ENCODE assay signal across 15 cellular contexts in genomic region chr2:6919912-6920905, GRCh38. TPM values are rescaled to one million over a fixed set of nuclear protein-coding genes. Genes with fewer than 3 reads are reported as not detected.
DNase-seq lines count a peak whose midpoint lies in the region; ATAC-seq and TF ChIP-seq lines count a peak whose summit lies in the region.
"Had no signal": no experiment of that assay in that cellular context is flagged by ENCODE, and none has a peak within 500 bp of the region (broad histone marks: within the 10 kb centered on the region; RNA-seq: fewer than 3 reads in every experiment).

No MANE protein-coding gene starts in this region.

- peaks cover 85% of the 10 kb centered on the region for H3K4me1 Mint-ChIP-seq in activated CD4-positive, alpha-beta T cell treated with anti-CD3 and anti-CD28 coated beads, Interleukin-2, amount 10 ng/mL, durations not matched to agents 7 days and 5 days
- H3K4me1 Mint-ChIP-seq in activated T-helper 17 cell treated with anti-CD3 and anti-CD28 coated beads, Interleukin-2, amount 50 U/mL, for 72 hours = peaks cover 31% of the 10 kb centered on the region

- H3K27me3 ChIP-seq in breast epithelium = no peaks in the 10 kb centered on the region
- H3K27me3 ChIP-seq: upper lobe of left lung had no signal

- H3K4me1 ChIP-seq in breast epithelium = no peaks in the 10 kb centered on the region

- intact Hi-C loops in breast epithelium (cut with DNase I; ENCODE audit: low total_unique reads) = loop anchor here (10.0 kb wide), 1 partner anchor 85 kb away; no protein-coding TSS in a partner anchor

- peaks cover 63% of the 10 kb centered on the region for H3K36me3 Mint-ChIP-seq in activated CD4-positive, alpha-beta T cell treated with anti-CD3 and anti-CD28 coated beads, Interleukin-2, amount 10 ng/mL, durations not matched to agents 7 days and 5 days (ENCODE audit: low read depth)
- H3K36me3 Mint-ChIP-seq in activated T-helper 17 cell treated with anti-CD3 and anti-CD28 coated beads, Interleukin-2, amount 50 U/mL, for 72 hours (ENCODE audit: low read depth) = peaks cover 14% of the 10 kb centered on the region

- no peak overlapping the region for H3K27ac Mint-ChIP-seq in activated CD4-positive, alpha-beta T cell treated with anti-CD3 and anti-CD28 coated beads, Interleukin-2, amount 10 ng/mL, durations not matched to agents 7 days and 5 days
- no peak overlapping the region for H3K27ac Mint-ChIP-seq in activated T-helper 17 cell treated with anti-CD3 and anti-CD28 coated beads, Interleukin-2, amount 50 U/mL, for 72 hours

- CTCF ChIA-PET in activated CD4-positive, alpha-beta T cell treated with anti-CD3 and anti-CD28 coated beads, Interleukin-2, amount 10 ng/mL, durations not matched to agents 7 days and 5 days (lab: Charles Lee) = interaction anchor here (0.6 to 3.5 kb wide), 4 partner anchors 9 to 28 kb away, joined by 3 to 14 read pairs (median 7); no protein-coding TSS in a partner anchor

- no peak overlapping the region for H3K4me3 ChIP-seq in breast epithelium
- H3K4me3 ChIP-seq: upper lobe of left lung had no signal

- H3K9me3 ChIP-seq in breast epithelium = no peaks in the 10 kb centered on the region
- H3K9me3 ChIP-seq: upper lobe of left lung had no signal

- TF ChIP-seq POLR2A in breast epithelium (IDR thresholded peaks at IDR 0.05) = no peak

- POLR2A ChIA-PET in activated CD4-positive, alpha-beta T cell treated with anti-CD3 and anti-CD28 coated beads, Interleukin-2, amount 10 ng/mL, durations not matched to agents 7 days and 5 days (lab: Charles Lee) = interaction anchor here (0.6 kb wide), 1 partner anchor 26 kb away, joined by 6 read pairs; no protein-coding TSS in a partner anchor

- no peak for DNase-seq in activated CD4-positive, alpha-beta T cell treated with anti-CD3 and anti-CD28 coated beads, Interleukin-2, amount 10 ng/mL, durations not matched to agents 7 days and 5 days
- DNase-seq in activated CD4-positive, alpha-beta T cell treated with anti-CD3 and anti-CD28 coated beads, Interleukin-2, amount 50 U/mL, for 1 hour = no peak
- DNase-seq in kidney tubule cell (ENCODE audit: low spot score) (peak; percentile 28), substantia nigra (lab: John Stamatoyannopoulos, UW) (peak in 1 of 49 donors; percentile 30), breast epithelium (ENCODE audit: low spot score in 2 of 2) (no peak), DMS 273 (lab: John Stamatoyannopoulos, UW; ENCODE audit: unreplicated experiment) (no peak)
- DNase-seq in activated T-cell treated with anti-CD3 and anti-CD28 coated beads, Interleukin-2, amount 50 U/mL, for 1 hour = no peak
- DNase-seq: ACHN; activated CD4-positive, CD25-positive, alpha-beta regulatory T cell; activated effector memory CD4-positive, alpha-beta T cell treated with Interleukin-2 at 50 U/mL for 16 hours; NCI-H1417 treated with DMSO at 0.1 percent for 48 hours; NCI-H774; small intestine; upper lobe of left lung had no signal

- no peak for ATAC-seq in activated T-helper 17 cell treated with anti-CD3 and anti-CD28 coated beads, Interleukin-2, amount 50 U/mL, for 72 hours (replicated peaks)

- no peaks in the 10 kb centered on the region for H3K36me3 ChIP-seq in breast epithelium
- H3K36me3 ChIP-seq: upper lobe of left lung had no signal

- H3K9me3 Mint-ChIP-seq in activated CD4-positive, alpha-beta T cell treated with anti-CD3 and anti-CD28 coated beads, Interleukin-2, amount 10 ng/mL, durations not matched to agents 7 days and 5 days = peaks cover 6% of the 10 kb centered on the region
- H3K9me3 Mint-ChIP-seq in activated T-helper 17 cell treated with anti-CD3 and anti-CD28 coated beads, Interleukin-2, amount 50 U/mL, for 72 hours = no peaks in the 10 kb centered on the region

- H3K27ac ChIP-seq in substantia nigra (ENCODE audit: low read depth, low read length, poor library complexity, severe bottlenecking) (peak overlapping the region; percentile 51), breast epithelium (no peak overlapping the region)
- H3K27ac ChIP-seq: upper lobe of left lung had no signal

- H3K27me3 Mint-ChIP-seq in activated CD4-positive, alpha-beta T cell treated with anti-CD3 and anti-CD28 coated beads, Interleukin-2, amount 10 ng/mL, durations not matched to agents 7 days and 5 days = no peaks in the 10 kb centered on the region
- H3K27me3 Mint-ChIP-seq in activated T-helper 17 cell treated with anti-CD3 and anti-CD28 coated beads, Interleukin-2, amount 50 U/mL, for 72 hours = no peaks in the 10 kb centered on the region

- no peak for TF ChIP-seq CTCF in breast epithelium (IDR thresholded peaks at IDR 0.05)

- H3K4me3 Mint-ChIP-seq in activated CD4-positive, alpha-beta T cell treated with anti-CD3 and anti-CD28 coated beads, Interleukin-2, amount 10 ng/mL, durations not matched to agents 7 days and 5 days = peak overlapping the region; percentile 86
- peak overlapping the region; percentile 78 for H3K4me3 Mint-ChIP-seq in activated T-helper 17 cell treated with anti-CD3 and anti-CD28 coated beads, Interleukin-2, amount 50 U/mL, for 72 hours

RNA-seq across cellular contexts. Expression of gene RNF144A, which starts 3.0 kb away (rescaled TPM):
- total RNA-seq in activated CD4-positive, alpha-beta T cell treated with anti-CD3 and anti-CD28 coated beads, Interleukin-2, amount 10 ng/mL, durations not matched to agents 7 days and 5 days = 100 to 1,000 TPM in 1 of 2 experiments, 10 to 100 TPM in 1; 89.6 to 101 TPM
- 10 to 100 TPM; 13.6 to 29.2 TPM for total RNA-seq in activated T-helper 17 cell treated with anti-CD3 and anti-CD28 coated beads, Interleukin-2, amount 50 U/mL, for 72 hours
- 10 to 100 TPM; 10.8 to 17.1 (median 11.6) TPM for total RNA-seq in breast epithelium

RNA-seq across cellular contexts. Expression of gene RSAD2, which starts 42.6 kb away (rescaled TPM):
- total RNA-seq in activated CD4-positive, alpha-beta T cell treated with anti-CD3 and anti-CD28 coated beads, Interleukin-2, amount 10 ng/mL, durations not matched to agents 7 days and 5 days = 100 to 1,000 TPM; 100 to 101 TPM
- 1 to 10 TPM; 2.8 to 4.5 TPM for total RNA-seq in activated T-helper 17 cell treated with anti-CD3 and anti-CD28 coated beads, Interleukin-2, amount 50 U/mL, for 72 hours
- total RNA-seq in breast epithelium = 1 to 10 TPM in 2 of 3 donors, under 1 TPM in 1; 0.33 to 4.8 (median 2.9) TPM

RNA-seq across cellular contexts. Expression of gene CMPK2, which starts 54.5 kb away (rescaled TPM):
- 10 to 100 TPM; 94.3 to 96.0 TPM for total RNA-seq in activated CD4-positive, alpha-beta T cell treated with anti-CD3 and anti-CD28 coated beads, Interleukin-2, amount 10 ng/mL, durations not matched to agents 7 days and 5 days
- 1 to 10 TPM; 2.0 to 2.6 TPM for total RNA-seq in activated T-helper 17 cell treated with anti-CD3 and anti-CD28 coated beads, Interleukin-2, amount 50 U/mL, for 72 hours
- total RNA-seq in breast epithelium = 1 to 10 TPM; 3.3 to 4.2 (median 4.0) TPM

Comparison
In these comparisons a context has a peak if more than half of its experiments do, and no peak if none do; other contexts are left out.
1. RNA of gene RSAD2, which starts 42.6 kb away (total RNA-seq): 100 to 101 TPM in activated CD4-positive, alpha-beta T cell treated with anti-CD3 and anti-CD28 coated beads, Interleukin-2, amount 10 ng/mL, durations not matched to agents 7 days and 5 days; 2.8 to 4.5 TPM in activated T-helper 17 cell treated with anti-CD3 and anti-CD28 coated beads, Interleukin-2, amount 50 U/mL, for 72 hours and 0.33 to 4.8 TPM in breast epithelium; every median in the first group is over 10 times any median in the second.
2. RNA of gene CMPK2, which starts 54.5 kb away (total RNA-seq): 94.3 to 96.0 TPM in activated CD4-positive, alpha-beta T cell treated with anti-CD3 and anti-CD28 coated beads, Interleukin-2, amount 10 ng/mL, durations not matched to agents 7 days and 5 days; 3.3 to 4.2 TPM in breast epithelium and 2.0 to 2.6 TPM in activated T-helper 17 cell treated with anti-CD3 and anti-CD28 coated beads, Interleukin-2, amount 50 U/mL, for 72 hours; every median in the first group is over 10 times any median in the second.